ENCODE assay signal across 27 cellular contexts in genomic region chr16:3518983-3519343, GRCh38. TPM values are rescaled to one million over a fixed set of nuclear protein-coding genes. Genes with fewer than 3 reads are reported as not detected.
DNase-seq lines count a peak whose midpoint lies in the region; TF ChIP-seq lines count a peak whose summit lies in the region.
"Had no signal": no experiment of that assay in that cellular context is flagged by ENCODE, and none has a peak within 500 bp of the region (broad histone marks: within the 10 kb centered on the region; RNA-seq: fewer than 3 reads in every experiment).

No MANE protein-coding gene starts in this region.

- H3K4me3 Mint-ChIP-seq in nephron (no peak overlapping the region), Calu3 (ENCODE audit: low read depth, unreplicated experiment) (no peak overlapping the region)
- H3K4me3 Mint-ChIP-seq: CD8-positive, alpha-beta T cell; H9 had no signal

- no peak for TF ChIP-seq EP300 in sigmoid colon (IDR thresholded peaks at IDR 0.05)

- H3K27ac Mint-ChIP-seq in nephron (peak overlapping the region; percentile 84 to 97 (median 96)), Calu3 (ENCODE audit: unreplicated experiment) (no peak overlapping the region)
- H3K27ac Mint-ChIP-seq: CD8-positive, alpha-beta T cell had no signal

- H3K27me3 Mint-ChIP-seq in nephron (ENCODE audit: low read depth): no peaks in the 10 kb centered on the region
- no peaks in the 10 kb centered on the region for H3K27me3 Mint-ChIP-seq in Calu3 (ENCODE audit: unreplicated experiment)

- intact Hi-C loops in sigmoid colon (cut with DNase I) (no loop called here), Calu3 (cut with micrococcal nuclease; ENCODE audit: unreplicated experiment) (no loop called here)

- no peak overlapping the region for H3K27ac ChIP-seq in HEK293 (ENCODE audit: extremely low read depth, low read depth, low read length)
- H3K27ac ChIP-seq in SJCRH30: peak overlapping the region; percentile 51
- H3K27ac ChIP-seq in sigmoid colon: peak overlapping the region in 2 of 4 donors; percentile 86 to 90
- H3K27ac ChIP-seq: A549, GM23248, HL-60, Peyer's patch, SK-N-MC had no signal

- no peak for TF ChIP-seq CTCF in HEK293 (tag by site-specific recombination; IDR thresholded peaks at IDR 0.05)
- TF ChIP-seq CTCF in nephron (IDR thresholded peaks at IDR 0.05; ENCODE audit: unreplicated experiment in 3 of 3): no peak
- TF ChIP-seq CTCF in sigmoid colon (IDR thresholded peaks at IDR 0.05): no peak
- no peak for TF ChIP-seq CTCF in Calu3 (IDR thresholded peaks at IDR 0.05; ENCODE audit: unreplicated experiment)

- H3K36me3 Mint-ChIP-seq in nephron (ENCODE audit: low read depth) (peaks cover 72% of the 10 kb centered on the region), Calu3 (ENCODE audit: insufficient read depth, unreplicated experiment) (peaks cover 5% of the 10 kb centered on the region)

- H3K9me3 ChIP-seq in HEK293 (ENCODE audit: control insufficient read depth, insufficient read depth, low read depth, low read length) (no peaks in the 10 kb centered on the region), SJCRH30 (replicated peaks) (no peaks in the 10 kb centered on the region), sigmoid colon (no peaks in the 10 kb centered on the region)
- H3K9me3 ChIP-seq: A549, Peyer's patch had no signal

- 95 to 96% methylated on average over 8 of the region's 8 CpGs for WGBS in sigmoid colon, 2 donors

- POLR2A ChIA-PET in HEK293 (lab: Yijun Ruan, JAX): no interaction called here

- peaks cover 12 to 83% of the 10 kb centered on the region in 2 experiments; a peak in 2 of 3 replicates for H3K36me3 ChIP-seq in HEK293 (ENCODE audit: control insufficient read depth in 2 of 2, insufficient read depth in 1 of 2, low read length in 2 of 2)
- no peaks in the 10 kb centered on the region; the same call in 1 of the 2 replicates for H3K36me3 ChIP-seq in SJCRH30
- peaks cover 12 to 64% (median 35%) of the 10 kb centered on the region in 4 donors for H3K36me3 ChIP-seq in sigmoid colon

- H3K9me3 Mint-ChIP-seq in nephron (no peaks in the 10 kb centered on the region), Calu3 (ENCODE audit: low read depth, unreplicated experiment) (no peaks in the 10 kb centered on the region)
- H3K9me3 Mint-ChIP-seq: CD8-positive, alpha-beta T cell; H9 had no signal

- no TSS peak for BruUV-seq in Calu3 (replicated peaks; lab: Mats Ljungman, UMichigan)

- no peak for TF ChIP-seq POLR2A in sigmoid colon (IDR thresholded peaks at IDR 0.05)

- H3K4me3 ChIP-seq in HEK293 (ENCODE audit: low read depth, low read length) (no peak overlapping the region), SJCRH30 (no peak overlapping the region), sigmoid colon (no peak overlapping the region)
- H3K4me3 ChIP-seq: A549, GM23248, Peyer's patch, SK-N-MC had no signal

- CTCF ChIA-PET in HEK293 (lab: Yijun Ruan, JAX): no interaction called here
- CTCF ChIA-PET in Calu3 (lab: Charles Lee): no interaction called here

- no peaks in the 10 kb centered on the region for H3K4me1 ChIP-seq in HEK293 (ENCODE audit: control insufficient read depth, insufficient read depth, low read length)
- H3K4me1 ChIP-seq in SJCRH30: peaks cover 27% of the 10 kb centered on the region
- H3K4me1 ChIP-seq in sigmoid colon: peaks cover 0 to 32% (median 23%) of the 10 kb centered on the region in 4 donors
- H3K4me1 ChIP-seq: Peyer's patch had no signal

- H3K4me1 Mint-ChIP-seq in nephron: peaks cover 31% of the 10 kb centered on the region
- no peaks in the 10 kb centered on the region for H3K4me1 Mint-ChIP-seq in Calu3 (ENCODE audit: low read depth, unreplicated experiment)

- DNase-seq in SJCRH30 (no peak), sigmoid colon (peak; percentile 56), NCI-H1417 (lab: John Stamatoyannopoulos, UW) (no peak), T-helper 9 cell (no peak), Calu3 (no peak)
- no peak for DNase-seq in activated T-cell treated with anti-CD3 and anti-CD28 coated beads, Interleukin-2, amount 50 U/mL, for 48 hours
- DNase-seq: AML-193; C1 segment of cervical spinal cord; CD8-positive, alpha-beta T cell; DMS79 treated with DMSO at 0.1 percent for 48 hours; GF-D8; H9; NCI-H1048; NCI-H1417 treated with DMSO at 0.1 percent for 48 hours; NCI-H187; NCI-H2171 treated with DMSO at 0.1 percent for 48 hours; NCI-H345; NCI-H510A treated with DMSO at 0.1 percent for 48 hours; SHP77 treated with DMSO at 0.1 percent for 48 hours had no signal

- H3K27me3 ChIP-seq in SJCRH30 (no peaks in the 10 kb centered on the region), sigmoid colon (no peaks in the 10 kb centered on the region)
- H3K27me3 ChIP-seq: Peyer's patch had no signal

TF ChIP-seq in HEK293, 187 proteins besides CTCF, POLR2A, EP300 and RAD21:
- TF ChIP-seq ZNF24 (tag by site-specific recombination; IDR thresholded peaks at IDR 0.05) (no peak), ZIC2 (tag by site-specific recombination; IDR thresholded peaks at IDR 0.05) (no peak), GLIS1 (tag by site-specific recombination; IDR thresholded peaks at IDR 0.05) (peak; percentile 16; the same call in 1 of the 2 replicates), ZBTB48 (tag by site-specific recombination; IDR thresholded peaks at IDR 0.05) (no peak)
TF ChIP-seq in HEK293: peak in this region for 1.

RNA-seq across cellular contexts. Expression of gene CLUAP1, which starts 18.2 kb away (rescaled TPM):
- 5.2 and 7.1 TPM in 2 replicates for total RNA-seq in SJCRH30 (2014; rRNA removed; shearing (Covaris generic))
- total RNA-seq in sigmoid colon (10 to 100 TPM; 24.2 to 36.8 (median 29.5) TPM), Calu3 (2022) (28.5 and 30.6 TPM in 2 replicates)
- 10 to 100 TPM in 1 of 3 donors, 1 to 10 TPM in 2; 6.6 to 10.5 (median 6.9) TPM for polyA plus RNA-seq in sigmoid colon

RNA-seq across cellular contexts. Expression of gene C16orf90, which starts 23.7 kb away (rescaled TPM):
- total RNA-seq in SJCRH30 (2014; rRNA removed; shearing (Covaris generic)): not detected in 2 replicates
- total RNA-seq in sigmoid colon: not detected
- not detected for polyA plus RNA-seq in sigmoid colon
- not detected in 2 replicates for total RNA-seq in Calu3 (2022)
- total RNA-seq: CD8-positive, alpha-beta T cell; GM23248; H9; OCI-LY7; Peyer's patch had no signal
- polyA plus RNA-seq: A549, GM23248 had no signal

RNA-seq across cellular contexts. Expression of gene NLRC3, which starts 58.2 kb away (rescaled TPM):
- 0.02 and 0.05 TPM in 2 replicates for total RNA-seq in SJCRH30 (2014; rRNA removed; shearing (Covaris generic))
- total RNA-seq in sigmoid colon (under 1 TPM in 3 of 4 donors, not detected in 1; under 0.01 to 0.33 (median 0.27) TPM), Calu3 (2022) (0.37 and 0.42 TPM in 2 replicates)
- 1 to 10 TPM in 1 of 3 donors, under 1 TPM in 1, not detected in 1; under 0.01 to 7.0 TPM for polyA plus RNA-seq in sigmoid colon
- total RNA-seq: GM23248 had no signal
